1 cellular context compared by ENCODE assay signal in the genomic region with DNA sequence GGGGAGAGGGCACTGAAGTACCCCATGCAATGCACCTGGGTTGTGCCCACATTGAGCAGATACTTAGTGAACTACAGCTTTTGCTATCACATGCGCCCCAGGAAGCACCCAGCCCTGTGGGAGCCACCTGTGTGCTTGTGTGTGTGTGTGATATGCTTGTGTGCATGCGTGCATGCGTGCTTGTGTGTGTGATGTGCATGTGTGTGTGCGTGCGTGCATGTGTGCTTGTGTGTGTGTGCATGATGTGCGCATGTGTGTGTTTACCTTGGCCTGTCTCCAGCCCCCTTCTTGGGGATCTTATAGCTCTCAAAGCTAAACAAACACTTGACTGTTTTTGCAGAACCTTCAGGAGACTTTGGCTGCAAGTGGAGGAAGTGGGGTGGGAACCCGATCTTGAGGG.
TF ChIP-seq lines count a peak whose summit lies in the region.

No MANE protein-coding gene starts in this region.

TF ChIP-seq in H1, 55 proteins besides CTCF, POLR2A, EP300 and RAD21:
- TF ChIP-seq CBX8 (IDR thresholded peaks at IDR 0.05; ENCODE audit: borderline replicate concordance, low read depth, low read length): no peak
- TF ChIP-seq HDAC6 (IDR thresholded peaks at IDR 0.05; ENCODE audit: low read depth, low read length): no peak
- TF ChIP-seq, protein P1, sequence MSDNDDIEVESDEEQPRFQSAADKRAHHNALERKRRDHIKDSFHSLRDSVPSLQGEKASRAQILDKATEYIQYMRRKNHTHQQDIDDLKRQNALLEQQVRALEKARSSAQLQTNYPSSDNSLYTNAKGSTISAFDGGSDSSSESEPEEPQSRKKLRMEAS (IDR thresholded peaks at IDR 0.05): no peak
- TF ChIP-seq, protein P2, sequence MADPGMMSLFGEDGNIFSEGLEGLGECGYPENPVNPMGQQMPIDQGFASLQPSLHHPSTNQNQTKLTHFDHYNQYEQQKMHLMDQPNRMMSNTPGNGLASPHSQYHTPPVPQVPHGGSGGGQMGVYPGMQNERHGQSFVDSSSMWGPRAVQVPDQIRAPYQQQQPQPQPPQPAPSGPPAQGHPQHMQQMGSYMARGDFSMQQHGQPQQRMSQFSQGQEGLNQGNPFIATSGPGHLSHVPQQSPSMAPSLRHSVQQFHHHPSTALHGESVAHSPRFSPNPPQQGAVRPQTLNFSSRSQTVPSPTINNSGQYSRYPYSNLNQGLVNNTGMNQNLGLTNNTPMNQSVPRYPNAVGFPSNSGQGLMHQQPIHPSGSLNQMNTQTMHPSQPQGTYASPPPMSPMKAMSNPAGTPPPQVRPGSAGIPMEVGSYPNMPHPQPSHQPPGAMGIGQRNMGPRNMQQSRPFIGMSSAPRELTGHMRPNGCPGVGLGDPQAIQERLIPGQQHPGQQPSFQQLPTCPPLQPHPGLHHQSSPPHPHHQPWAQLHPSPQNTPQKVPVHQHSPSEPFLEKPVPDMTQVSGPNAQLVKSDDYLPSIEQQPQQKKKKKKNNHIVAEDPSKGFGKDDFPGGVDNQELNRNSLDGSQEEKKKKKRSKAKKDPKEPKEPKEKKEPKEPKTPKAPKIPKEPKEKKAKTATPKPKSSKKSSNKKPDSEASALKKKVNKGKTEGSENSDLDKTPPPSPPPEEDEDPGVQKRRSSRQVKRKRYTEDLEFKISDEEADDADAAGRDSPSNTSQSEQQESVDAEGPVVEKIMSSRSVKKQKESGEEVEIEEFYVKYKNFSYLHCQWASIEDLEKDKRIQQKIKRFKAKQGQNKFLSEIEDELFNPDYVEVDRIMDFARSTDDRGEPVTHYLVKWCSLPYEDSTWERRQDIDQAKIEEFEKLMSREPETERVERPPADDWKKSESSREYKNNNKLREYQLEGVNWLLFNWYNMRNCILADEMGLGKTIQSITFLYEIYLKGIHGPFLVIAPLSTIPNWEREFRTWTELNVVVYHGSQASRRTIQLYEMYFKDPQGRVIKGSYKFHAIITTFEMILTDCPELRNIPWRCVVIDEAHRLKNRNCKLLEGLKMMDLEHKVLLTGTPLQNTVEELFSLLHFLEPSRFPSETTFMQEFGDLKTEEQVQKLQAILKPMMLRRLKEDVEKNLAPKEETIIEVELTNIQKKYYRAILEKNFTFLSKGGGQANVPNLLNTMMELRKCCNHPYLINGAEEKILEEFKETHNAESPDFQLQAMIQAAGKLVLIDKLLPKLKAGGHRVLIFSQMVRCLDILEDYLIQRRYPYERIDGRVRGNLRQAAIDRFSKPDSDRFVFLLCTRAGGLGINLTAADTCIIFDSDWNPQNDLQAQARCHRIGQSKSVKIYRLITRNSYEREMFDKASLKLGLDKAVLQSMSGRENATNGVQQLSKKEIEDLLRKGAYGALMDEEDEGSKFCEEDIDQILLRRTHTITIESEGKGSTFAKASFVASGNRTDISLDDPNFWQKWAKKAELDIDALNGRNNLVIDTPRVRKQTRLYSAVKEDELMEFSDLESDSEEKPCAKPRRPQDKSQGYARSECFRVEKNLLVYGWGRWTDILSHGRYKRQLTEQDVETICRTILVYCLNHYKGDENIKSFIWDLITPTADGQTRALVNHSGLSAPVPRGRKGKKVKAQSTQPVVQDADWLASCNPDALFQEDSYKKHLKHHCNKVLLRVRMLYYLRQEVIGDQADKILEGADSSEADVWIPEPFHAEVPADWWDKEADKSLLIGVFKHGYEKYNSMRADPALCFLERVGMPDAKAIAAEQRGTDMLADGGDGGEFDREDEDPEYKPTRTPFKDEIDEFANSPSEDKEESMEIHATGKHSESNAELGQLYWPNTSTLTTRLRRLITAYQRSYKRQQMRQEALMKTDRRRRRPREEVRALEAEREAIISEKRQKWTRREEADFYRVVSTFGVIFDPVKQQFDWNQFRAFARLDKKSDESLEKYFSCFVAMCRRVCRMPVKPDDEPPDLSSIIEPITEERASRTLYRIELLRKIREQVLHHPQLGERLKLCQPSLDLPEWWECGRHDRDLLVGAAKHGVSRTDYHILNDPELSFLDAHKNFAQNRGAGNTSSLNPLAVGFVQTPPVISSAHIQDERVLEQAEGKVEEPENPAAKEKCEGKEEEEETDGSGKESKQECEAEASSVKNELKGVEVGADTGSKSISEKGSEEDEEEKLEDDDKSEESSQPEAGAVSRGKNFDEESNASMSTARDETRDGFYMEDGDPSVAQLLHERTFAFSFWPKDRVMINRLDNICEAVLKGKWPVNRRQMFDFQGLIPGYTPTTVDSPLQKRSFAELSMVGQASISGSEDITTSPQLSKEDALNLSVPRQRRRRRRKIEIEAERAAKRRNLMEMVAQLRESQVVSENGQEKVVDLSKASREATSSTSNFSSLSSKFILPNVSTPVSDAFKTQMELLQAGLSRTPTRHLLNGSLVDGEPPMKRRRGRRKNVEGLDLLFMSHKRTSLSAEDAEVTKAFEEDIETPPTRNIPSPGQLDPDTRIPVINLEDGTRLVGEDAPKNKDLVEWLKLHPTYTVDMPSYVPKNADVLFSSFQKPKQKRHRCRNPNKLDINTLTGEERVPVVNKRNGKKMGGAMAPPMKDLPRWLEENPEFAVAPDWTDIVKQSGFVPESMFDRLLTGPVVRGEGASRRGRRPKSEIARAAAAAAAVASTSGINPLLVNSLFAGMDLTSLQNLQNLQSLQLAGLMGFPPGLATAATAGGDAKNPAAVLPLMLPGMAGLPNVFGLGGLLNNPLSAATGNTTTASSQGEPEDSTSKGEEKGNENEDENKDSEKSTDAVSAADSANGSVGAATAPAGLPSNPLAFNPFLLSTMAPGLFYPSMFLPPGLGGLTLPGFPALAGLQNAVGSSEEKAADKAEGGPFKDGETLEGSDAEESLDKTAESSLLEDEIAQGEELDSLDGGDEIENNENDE (IDR thresholded peaks at IDR 0.05; ENCODE audit: insufficient replicate concordance, low read length): no peak
- TF ChIP-seq TBP (IDR thresholded peaks at IDR 0.05; ENCODE audit: low read depth, low read length): no peak
- TF ChIP-seq YY1 (IDR thresholded peaks at IDR 0.05; ENCODE audit: low read depth, low read length): no peak
TF ChIP-seq in H1: peak in this region for 0.
